In the genomic region with DNA sequence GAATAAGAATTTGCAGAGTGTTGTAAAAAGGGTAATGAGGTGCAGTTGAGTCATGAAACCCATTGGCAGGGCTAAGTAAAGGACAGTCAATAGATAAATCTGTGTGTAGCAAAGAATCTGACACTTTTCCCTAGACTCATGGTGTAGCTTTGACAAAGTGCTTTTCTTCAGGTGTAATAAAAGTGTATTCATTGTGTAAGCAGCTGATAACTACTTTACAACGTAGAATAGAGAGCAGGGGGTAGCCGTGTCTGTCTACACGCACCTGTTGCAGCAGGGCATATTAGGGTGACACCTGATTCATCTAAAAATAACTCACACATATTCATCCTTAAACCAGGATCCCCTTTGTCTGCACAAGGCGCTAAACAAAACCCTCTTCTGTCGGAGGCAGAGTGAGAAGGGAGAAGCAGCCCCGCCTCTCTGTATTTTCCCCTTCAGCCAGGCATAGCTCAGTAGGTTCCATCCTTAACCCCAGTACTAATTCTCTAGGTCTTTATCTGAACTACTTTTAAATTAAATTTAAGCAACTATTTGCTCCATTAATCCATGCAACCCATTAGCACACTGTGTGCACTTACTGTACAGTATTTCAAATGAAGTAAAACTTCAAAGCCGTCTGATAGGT, we compare ENCODE assay signal across 19 cellular contexts.
A peak's percentile ranks its signal among the peaks of the same experiment; 100 is the strongest.
DNase-seq lines count a peak whose midpoint lies in the region; ATAC-seq and TF ChIP-seq lines count a peak whose summit lies in the region.
"Had no signal": no experiment of that assay in that cellular context is flagged by ENCODE, and none has a peak within 500 bp of the region (broad histone marks: within the 10 kb centered on the region; RNA-seq: fewer than 3 reads in every experiment).

No MANE protein-coding gene starts in this region.

- no peak for TF ChIP-seq POLR2A in esophagus squamous epithelium (IDR thresholded peaks at IDR 0.05)

- WGBS in esophagus squamous epithelium, 2 donors = 84 to 87% methylated on average over 7 of the region's 7 CpGs

- no peak overlapping the region for H3K4me3 ChIP-seq in esophagus squamous epithelium
- H3K4me3 ChIP-seq: BLaER1, GM12878, GM23338 had no signal

- intact Hi-C loops in left colon (cut with DNase I, micrococcal nuclease) = no loop called here
- intact Hi-C loops in esophagus squamous epithelium (cut with DNase I) = no loop called here

- no peaks in the 10 kb centered on the region for H3K4me1 ChIP-seq in esophagus squamous epithelium
- H3K4me1 ChIP-seq: BLaER1 had no signal

- no peaks in the 10 kb centered on the region for H3K9me3 ChIP-seq in esophagus squamous epithelium
- H3K9me3 ChIP-seq: BLaER1 had no signal

- peak overlapping the region; percentile 67 for H3K27ac Mint-ChIP-seq in progenitor cell of endocrine pancreas
- H3K27ac Mint-ChIP-seq: CD14-positive monocyte; CD4-positive, alpha-beta memory T cell; GM23338 had no signal

- H3K27ac ChIP-seq in esophagus squamous epithelium = no peak overlapping the region
- H3K27ac ChIP-seq: BLaER1 had no signal

- H3K27me3 ChIP-seq in esophagus squamous epithelium = peaks cover 0 to 3% (median 0%) of the 10 kb centered on the region in 4 donors
- H3K27me3 ChIP-seq: BLaER1 had no signal

- no peak for TF ChIP-seq CTCF in progenitor cell of endocrine pancreas (IDR thresholded peaks at IDR 0.05; ENCODE audit: unreplicated experiment)
- TF ChIP-seq CTCF in esophagus squamous epithelium (IDR thresholded peaks at IDR 0.05) = no peak

- peak; percentile 75 for ATAC-seq in left colon
- ATAC-seq: GM12878, GM23338 had no signal

- no peaks in the 10 kb centered on the region for H3K36me3 Mint-ChIP-seq in progenitor cell of endocrine pancreas (ENCODE audit: insufficient read depth)
- H3K36me3 Mint-ChIP-seq: CD14-positive monocyte; CD4-positive, alpha-beta memory T cell had no signal

- DNase-seq in NCI-H1417 (lab: John Stamatoyannopoulos, UW) = peak in 2 of 3 experiments; percentile 28 to 43
- no peak for DNase-seq in NCI-H1417 treated with DMSO at 0.1 percent for 48 hours (lab: John Stamatoyannopoulos, UW)
- peak; percentile 68 for DNase-seq in NCI-H748 (lab: John Stamatoyannopoulos, UW; ENCODE audit: unreplicated experiment)
- DNase-seq in left colon = peak in 1 of 2 donors; percentile 5
- DNase-seq in progenitor cell of endocrine pancreas (ENCODE audit: low spot score, unreplicated experiment) = no peak
- DNase-seq in cerebellum (ENCODE audit: low spot score) = no peak
- DNase-seq in activated CD4-positive, alpha-beta T cell treated with anti-CD3 and anti-CD28 coated beads, Interleukin-2, amount 50 U/mL, for 48 hours = no peak
- DNase-seq in esophagus squamous epithelium (lab: John Stamatoyannopoulos, UW) = no peak
- DNase-seq: 8988T; CD4-positive, alpha-beta memory T cell; DMS53; DND-41; EL; HCEC 1CT; IMR-90 had no signal

- H3K9me3 Mint-ChIP-seq in progenitor cell of endocrine pancreas (ENCODE audit: low read depth) = no peaks in the 10 kb centered on the region
- H3K9me3 Mint-ChIP-seq: GM23338 had no signal

- H3K4me1 Mint-ChIP-seq in progenitor cell of endocrine pancreas (ENCODE audit: low read depth) = peaks cover 4% of the 10 kb centered on the region
- H3K4me1 Mint-ChIP-seq: CD14-positive monocyte; CD4-positive, alpha-beta memory T cell; GM23338 had no signal

- H3K4me3 Mint-ChIP-seq in progenitor cell of endocrine pancreas (ENCODE audit: low read depth) = no peak overlapping the region
- H3K4me3 Mint-ChIP-seq: CD14-positive monocyte; CD4-positive, alpha-beta memory T cell; GM23338 had no signal

- no peaks in the 10 kb centered on the region for H3K36me3 ChIP-seq in esophagus squamous epithelium
- H3K36me3 ChIP-seq: BLaER1 had no signal

- H3K27me3 Mint-ChIP-seq in progenitor cell of endocrine pancreas = no peaks in the 10 kb centered on the region

Comparison
In these comparisons a context has a peak if more than half of its experiments do, and no peak if none do; other contexts are left out.
1. DNase-seq: peak in NCI-H1417 (2 of 3) and NCI-H748 (single experiment); none in NCI-H1417 treated with DMSO at 0.1 percent for 48 hours (single experiment), progenitor cell of endocrine pancreas (single experiment), cerebellum (single experiment), activated CD4-positive, alpha-beta T cell treated with anti-CD3 and anti-CD28 coated beads, Interleukin-2, amount 50 U/mL, for 48 hours (0 of 2) and esophagus squamous epithelium (single experiment).